In genomic region chr19:35740423-35741215, GRCh38 we compare ENCODE assay signal across 8 cellular contexts. TPM values are rescaled to one million over a fixed set of nuclear protein-coding genes. Genes with fewer than 3 reads are reported as not detected.
DNase-seq lines count a peak whose midpoint lies in the region; ATAC-seq and TF ChIP-seq lines count a peak whose summit lies in the region.

No MANE protein-coding gene starts in this region.

- peaks cover 25% of the 10 kb centered on the region for H3K36me3 ChIP-seq in BE2C

- DNase-seq in BE2C (peak; percentile 99), GM19238 (ENCODE audit: insufficient read length, low spot score) (peak; percentile 99), NCI-H510A treated with DMSO at 0.1 percent for 48 hours (lab: John Stamatoyannopoulos, UW) (peak; percentile 99), choroid plexus epithelial cell (ENCODE audit: low read depth) (peak; percentile 99), left lobe of liver (ENCODE audit: low spot score) (peak; percentile 99)
- DNase-seq in activated CD4-positive, alpha-beta T cell treated with anti-CD3 and anti-CD28 coated beads for 36 hours = peak; percentile 99
- DNase-seq in stimulated activated CD4-positive, alpha-beta T cell treated with anti-CD3 and anti-CD28 coated beads, Interleukin-2, amount 100 ng/mL, for 24 hours = peak; percentile 96 to 98

- peak; percentile 56 for ATAC-seq in HG03442 (IDR thresholded peaks at IDR 0.05; ENCODE audit: unreplicated experiment)
- peak; percentile 67 for ATAC-seq in activated CD4-positive, alpha-beta T cell treated with anti-CD3 and anti-CD28 coated beads for 36 hours
- ATAC-seq in left lobe of liver = peak; percentile 77

- H3K4me3 ChIP-seq in BE2C (ENCODE audit: low read depth, low read length) (peak overlapping the region; percentile 80), choroid plexus epithelial cell (ENCODE audit: low read depth, low read length) (peak overlapping the region; percentile 60)

- H3K4me3 Mint-ChIP-seq in activated CD4-positive, alpha-beta T cell treated with anti-CD3 and anti-CD28 coated beads for 36 hours = peak overlapping the region; percentile 82

- peaks cover 28% of the 10 kb centered on the region for H3K4me1 Mint-ChIP-seq in activated CD4-positive, alpha-beta T cell treated with anti-CD3 and anti-CD28 coated beads for 36 hours

- H3K36me3 Mint-ChIP-seq in activated CD4-positive, alpha-beta T cell treated with anti-CD3 and anti-CD28 coated beads for 36 hours (ENCODE audit: low read depth) = peaks cover 49% of the 10 kb centered on the region

- CTCF ChIA-PET in activated CD4-positive, alpha-beta T cell treated with anti-CD3 and anti-CD28 coated beads for 36 hours (lab: Charles Lee) = interaction anchor here (0.6 to 2.2 kb wide), 14 partner anchors 10 to 274 kb away, joined by 3 to 14 read pairs (median 3); partner anchors contain the start of genes ALKBH6 and HAUS5

- H3K4me1 ChIP-seq in BE2C = peaks cover 3% of the 10 kb centered on the region; the same call in 1 of the 2 replicates

- H3K9me3 Mint-ChIP-seq in activated CD4-positive, alpha-beta T cell treated with anti-CD3 and anti-CD28 coated beads for 36 hours (ENCODE audit: low read depth) = no peaks in the 10 kb centered on the region

- H3K27me3 Mint-ChIP-seq in activated CD4-positive, alpha-beta T cell treated with anti-CD3 and anti-CD28 coated beads for 36 hours = no peaks in the 10 kb centered on the region

- H3K9me3 ChIP-seq in BE2C = no peaks in the 10 kb centered on the region

- POLR2A ChIA-PET in activated CD4-positive, alpha-beta T cell treated with anti-CD3 and anti-CD28 coated beads for 36 hours (lab: Charles Lee) = interaction anchor here (0.6 to 1.3 kb wide), 9 partner anchors 10 to 49 kb away, joined by 3 to 6 read pairs (median 4); no protein-coding TSS in a partner anchor

- H3K27ac Mint-ChIP-seq in activated CD4-positive, alpha-beta T cell treated with anti-CD3 and anti-CD28 coated beads for 36 hours = peak overlapping the region; percentile 96

- H3K27me3 ChIP-seq in BE2C = no peaks in the 10 kb centered on the region

- intact Hi-C loops in activated CD4-positive, alpha-beta T cell treated with anti-CD3 and anti-CD28 coated beads for 36 hours (cut with DNase I, micrococcal nuclease) = loop anchor here (1.0 to 10.0 kb wide), 14 partner anchors 18 to 596 kb away; partner anchors contain the start of genes APLP1 (in 1 of the 2), ARHGAP33 (in 1 of the 2), ETV2 (in 1 of the 2) and FXYD7 (in 1 of the 2)

- TF ChIP-seq CTCF in BE2C (IDR thresholded peaks at IDR 0.05; ENCODE audit: low read depth, low read length) (no peak), choroid plexus epithelial cell (conservative IDR thresholded peaks at IDR 0.05; ENCODE audit: low read depth, low read length) (peak; percentile 24)

RNA-seq across cellular contexts. Expression of gene IGFLR1, which starts 1.6 kb away (rescaled TPM):
- 2.7 TPM for polyA plus RNA-seq in BE2C (2012; ENCODE audit: insufficient read depth, insufficient read length, low read depth)
- total RNA-seq in activated CD4-positive, alpha-beta T cell treated with anti-CD3 and anti-CD28 coated beads for 36 hours = 10 to 100 TPM; 71.4 to 80.2 TPM
- total RNA-seq in left lobe of liver = 30.8 TPM

RNA-seq across cellular contexts. Expression of gene U2AF1L4, which starts 4.6 kb away (rescaled TPM):
- 72.6 TPM for polyA plus RNA-seq in BE2C (2012; ENCODE audit: insufficient read depth, insufficient read length, low read depth)
- 10 to 100 TPM; 31.6 to 37.5 TPM for total RNA-seq in activated CD4-positive, alpha-beta T cell treated with anti-CD3 and anti-CD28 coated beads for 36 hours
- 15.1 TPM for total RNA-seq in left lobe of liver

RNA-seq across cellular contexts. Expression of gene PSENEN, which starts 4.8 kb away (rescaled TPM):
- polyA plus RNA-seq in BE2C (2012; ENCODE audit: insufficient read depth, insufficient read length, low read depth) = 58.3 TPM
- 10 to 100 TPM; 36.0 to 37.9 TPM for total RNA-seq in activated CD4-positive, alpha-beta T cell treated with anti-CD3 and anti-CD28 coated beads for 36 hours
- total RNA-seq in left lobe of liver = 31.7 TPM

RNA-seq across cellular contexts. Expression of gene LIN37, which starts 7.8 kb away (rescaled TPM):
- 29.0 TPM for polyA plus RNA-seq in BE2C (2012; ENCODE audit: insufficient read depth, insufficient read length, low read depth)
- total RNA-seq in activated CD4-positive, alpha-beta T cell treated with anti-CD3 and anti-CD28 coated beads for 36 hours = 10 to 100 TPM in 1 of 2 experiments, 1 to 10 TPM in 1; 8.4 to 12.7 TPM
- 4.7 TPM for total RNA-seq in left lobe of liver

RNA-seq across cellular contexts. Expression of gene HSPB6, which starts 16.2 kb away (rescaled TPM):
- polyA plus RNA-seq in BE2C (2012; ENCODE audit: insufficient read depth, insufficient read length, low read depth) = 1.1 TPM
- total RNA-seq in activated CD4-positive, alpha-beta T cell treated with anti-CD3 and anti-CD28 coated beads for 36 hours = under 1 TPM; 0.53 to 0.93 TPM
- total RNA-seq in left lobe of liver = 7.0 TPM

Comparison
In these comparisons a context has a peak if more than half of its experiments do, and no peak if none do; other contexts are left out.
1. Peak in every context shown above with its lines: DNase-seq, ATAC-seq and H3K4me3 ChIP-seq.